15 cellular contexts compared by ENCODE assay signal in genomic region chr13:21077360-21078353, GRCh38. TPM values are rescaled to one million over a fixed set of nuclear protein-coding genes. Genes with fewer than 3 reads are reported as not detected.
DNase-seq lines count a peak whose midpoint lies in the region; ATAC-seq, FAIRE-seq and TF ChIP-seq lines count a peak whose summit lies in the region.
"Had no signal": no experiment of that assay in that cellular context is flagged by ENCODE, and none has a peak within 500 bp of the region (broad histone marks: within the 10 kb centered on the region; RNA-seq: fewer than 3 reads in every experiment).

No MANE protein-coding gene starts in this region.

- POLR2A ChIA-PET in CD4-positive, alpha-beta memory T cell (lab: Charles Lee; ENCODE audit: partially characterized antibody), result no interaction called here
- POLR2A ChIA-PET in naive thymus-derived CD4-positive, alpha-beta T cell (lab: Charles Lee), result interaction anchor here (1.1 kb wide), 1 partner anchor 9 kb away, joined by 4 read pairs; no protein-coding TSS in a partner anchor
- POLR2A ChIA-PET in PC-3 (lab: Charles Lee; ENCODE audit: unreplicated experiment), result no interaction called here

- no peak for DNase-seq in CD4-positive, alpha-beta memory T cell
- DNase-seq in activated T-helper 1 cell treated with anti-CD3 and anti-CD28 coated beads, Interleukin-12 subunit alpha, Interleukin-12 subunit beta, Interleukin-2, Interleukin-4 antibody, amounts not matched to agents 30 ng/mL and 10 ng/mL and 1 ng/mL, durations not matched to agents 14 hours and 24 hours and 36 hours (ENCODE audit: low spot score), result no peak
- no peak for DNase-seq in naive thymus-derived CD4-positive, alpha-beta T cell
- no peak for DNase-seq in PC-3
- DNase-seq in HTR-8/SVneo (ENCODE audit: insufficient read length, low spot score), result no peak
- DNase-seq in H54 (ENCODE audit: insufficient read length, low spot score), result no peak
- DNase-seq: DMS53; effector CD8-positive, alpha-beta T cell; small intestine; SW 1271; WERI-Rb-1 had no signal

- intact Hi-C loops in CD4-positive, alpha-beta memory T cell (cut with micrococcal nuclease), result no loop called here
- intact Hi-C loops in activated T-helper 1 cell treated with anti-CD3 and anti-CD28 coated beads, Interleukin-12 subunit alpha, Interleukin-12 subunit beta, Interleukin-2, Interleukin-4 antibody, amounts not matched to agents 30 ng/mL and 10 ng/mL and 1 ng/mL, durations not matched to agents 14 hours and 24 hours and 36 hours (cut with micrococcal nuclease), result loop anchor here (10.0 kb wide), 1 partner anchor 133 kb away; no protein-coding TSS in a partner anchor
- intact Hi-C loops in naive thymus-derived CD4-positive, alpha-beta T cell (cut with micrococcal nuclease), result loop anchor here in 1 of 2 donors (5.0 kb wide), 1 partner anchor 60 kb away; no protein-coding TSS in a partner anchor
- intact Hi-C loops in PC-3 (cut with micrococcal nuclease), result no loop called here

- H3K9me2 ChIP-seq in PC-3 (replicated peaks; ENCODE audit: low read length), result no peaks in the 10 kb centered on the region

- H3F3A ChIP-seq in PC-3 (ENCODE audit: low read length, unreplicated experiment), result no peaks in the 10 kb centered on the region

- H3K9me3 Mint-ChIP-seq in CD4-positive, alpha-beta memory T cell, result no peaks in the 10 kb centered on the region
- H3K9me3 Mint-ChIP-seq in activated T-helper 1 cell treated with anti-CD3 and anti-CD28 coated beads, Interleukin-12 subunit alpha, Interleukin-12 subunit beta, Interleukin-2, Interleukin-4 antibody, amounts not matched to agents 30 ng/mL and 10 ng/mL and 1 ng/mL, durations not matched to agents 14 hours and 24 hours and 36 hours, result no peaks in the 10 kb centered on the region
- peaks cover 0 to 2% (median 0%) of the 10 kb centered on the region in 11 donors for H3K9me3 Mint-ChIP-seq in naive thymus-derived CD4-positive, alpha-beta T cell

- ATAC-seq in naive thymus-derived CD4-positive, alpha-beta T cell, result no peak
- no peak for ATAC-seq in PC-3

- H3K4me1 ChIP-seq in BLaER1 treated with 17β-estradiol and CSF1 and Interleukin-3, amounts not matched to agents 10 nM and 100 nM, result peaks cover 28 to 72% (median 50%) of the 10 kb centered on the region in 10 experiments
- H3K4me1 ChIP-seq in CD4-positive, alpha-beta memory T cell (ENCODE audit: insufficient read depth, low read length), result peaks cover 15% of the 10 kb centered on the region
- peaks cover 6 to 12% of the 10 kb centered on the region in 2 donors for H3K4me1 ChIP-seq in naive thymus-derived CD4-positive, alpha-beta T cell (ENCODE audit: control insufficient read depth in 2 of 2, insufficient read depth in 2 of 2, low read length in 2 of 2)
- peaks cover 15% of the 10 kb centered on the region; the same call in 1 of the 2 replicates for H3K4me1 ChIP-seq in PC-3 (ENCODE audit: insufficient read depth, low read length)

- H3K27me3 ChIP-seq in BLaER1 treated with 17β-estradiol and CSF1 and Interleukin-3, amounts not matched to agents 10 nM and 100 nM, result no peaks in the 10 kb centered on the region
- no peaks in the 10 kb centered on the region for H3K27me3 ChIP-seq in CD4-positive, alpha-beta memory T cell (ENCODE audit: insufficient read depth, low read length)
- H3K27me3 ChIP-seq in naive thymus-derived CD4-positive, alpha-beta T cell (ENCODE audit: control insufficient read depth in 2 of 2, insufficient read depth in 2 of 2, low read length in 2 of 2), result no peaks in the 10 kb centered on the region
- no peaks in the 10 kb centered on the region for H3K27me3 ChIP-seq in PC-3 (ENCODE audit: low read length)
- H3K27me3 ChIP-seq: BLaER1, tibial nerve had no signal

- CTCF ChIA-PET in CD4-positive, alpha-beta memory T cell (lab: Charles Lee; ENCODE audit: partially characterized antibody), result interaction anchor here (1.0 kb wide), 1 partner anchor 399 kb away, joined by 3 read pairs; no protein-coding TSS in a partner anchor
- CTCF ChIA-PET in naive thymus-derived CD4-positive, alpha-beta T cell (lab: Charles Lee), result no interaction called here
- CTCF ChIA-PET in PC-3 (lab: Charles Lee), result interaction anchor here (0.6 kb wide), 1 partner anchor 103 kb away, joined by 4 read pairs; no protein-coding TSS in a partner anchor

- H3K27me3 Mint-ChIP-seq in CD4-positive, alpha-beta memory T cell, result peaks cover 8 to 15% of the 10 kb centered on the region in 2 donors
- H3K27me3 Mint-ChIP-seq in activated T-helper 1 cell treated with anti-CD3 and anti-CD28 coated beads, Interleukin-12 subunit alpha, Interleukin-12 subunit beta, Interleukin-2, Interleukin-4 antibody, amounts not matched to agents 30 ng/mL and 10 ng/mL and 1 ng/mL, durations not matched to agents 14 hours and 24 hours and 36 hours (ENCODE audit: insufficient read depth), result peaks cover 9% of the 10 kb centered on the region
- H3K27me3 Mint-ChIP-seq in naive thymus-derived CD4-positive, alpha-beta T cell, result peaks cover 5 to 21% (median 11%) of the 10 kb centered on the region in 5 donors

- H3K36me3 ChIP-seq in BLaER1 treated with 17β-estradiol and CSF1 and Interleukin-3, amounts not matched to agents 10 nM and 100 nM, result no peaks in the 10 kb centered on the region
- H3K36me3 ChIP-seq in CD4-positive, alpha-beta memory T cell (ENCODE audit: insufficient read depth, low read length), result no peaks in the 10 kb centered on the region
- no peaks in the 10 kb centered on the region for H3K36me3 ChIP-seq in naive thymus-derived CD4-positive, alpha-beta T cell (ENCODE audit: control insufficient read depth in 2 of 3, insufficient read depth in 3 of 3, low read length in 3 of 3)
- H3K36me3 ChIP-seq in PC-3 (ENCODE audit: low read depth, low read length), result no peaks in the 10 kb centered on the region
- H3K36me3 ChIP-seq: BLaER1, tibial nerve, WERI-Rb-1 had no signal

- no peaks in the 10 kb centered on the region for H3K79me2 ChIP-seq in PC-3 (ENCODE audit: low read length)

- peak overlapping the region in 10 of 11 experiments; percentile 53 to 90 (median 72); a peak in 10 of 22 replicates for H3K27ac ChIP-seq in BLaER1 treated with 17β-estradiol and CSF1 and Interleukin-3, amounts not matched to agents 10 nM and 100 nM
- no peak overlapping the region for H3K27ac ChIP-seq in CD4-positive, alpha-beta memory T cell (ENCODE audit: low read depth, low read length)
- no peak overlapping the region for H3K27ac ChIP-seq in naive thymus-derived CD4-positive, alpha-beta T cell (ENCODE audit: low read depth, low read length)
- H3K27ac ChIP-seq in PC-3 (ENCODE audit: low read length), result no peak overlapping the region
- H3K27ac ChIP-seq: BLaER1, WERI-Rb-1 had no signal

- H3K9ac ChIP-seq in BLaER1 treated with 17β-estradiol and CSF1 and Interleukin-3, amounts not matched to agents 10 nM and 100 nM, result peak overlapping the region in 1 of 11 experiments; percentile 15; a peak in 2 of 22 replicates
- H3K9ac ChIP-seq in PC-3 (ENCODE audit: low read length), result no peak overlapping the region
- H3K9ac ChIP-seq: BLaER1 had no signal

- H3K4me1 Mint-ChIP-seq in CD4-positive, alpha-beta memory T cell, result peaks cover 10 to 16% (median 15%) of the 10 kb centered on the region in 4 donors
- peaks cover 14% of the 10 kb centered on the region for H3K4me1 Mint-ChIP-seq in activated T-helper 1 cell treated with anti-CD3 and anti-CD28 coated beads, Interleukin-12 subunit alpha, Interleukin-12 subunit beta, Interleukin-2, Interleukin-4 antibody, amounts not matched to agents 30 ng/mL and 10 ng/mL and 1 ng/mL, durations not matched to agents 14 hours and 24 hours and 36 hours (ENCODE audit: low read depth)
- peaks cover 13 to 19% (median 16%) of the 10 kb centered on the region in 7 donors for H3K4me1 Mint-ChIP-seq in naive thymus-derived CD4-positive, alpha-beta T cell

- TF ChIP-seq CTCF in PC-3 (conservative IDR thresholded peaks at IDR 0.05; ENCODE audit: low read depth, low read length), result no peak

- H2AFZ ChIP-seq in PC-3 (ENCODE audit: low read length), result no peak overlapping the region

- H4K20me1 ChIP-seq in BLaER1 treated with 17β-estradiol and CSF1 and Interleukin-3, amounts not matched to agents 10 nM and 100 nM, result no peaks in the 10 kb centered on the region
- H4K20me1 ChIP-seq in PC-3 (ENCODE audit: low read length), result no peaks in the 10 kb centered on the region
- H4K20me1 ChIP-seq: BLaER1 had no signal

- FAIRE-seq in HTR-8/SVneo (lab: Jason Lieb, UNC) (no peak), H54 (lab: Jason Lieb, UNC) (no peak)
- FAIRE-seq: small intestine had no signal

- H3K27ac Mint-ChIP-seq in CD4-positive, alpha-beta memory T cell, result peak overlapping the region in 1 of 7 donors; percentile 80
- H3K27ac Mint-ChIP-seq in activated T-helper 1 cell treated with anti-CD3 and anti-CD28 coated beads, Interleukin-12 subunit alpha, Interleukin-12 subunit beta, Interleukin-2, Interleukin-4 antibody, amounts not matched to agents 30 ng/mL and 10 ng/mL and 1 ng/mL, durations not matched to agents 14 hours and 24 hours and 36 hours, result no peak overlapping the region
- peak overlapping the region in 2 of 9 donors; percentile 18 to 75 for H3K27ac Mint-ChIP-seq in naive thymus-derived CD4-positive, alpha-beta T cell

- peak overlapping the region in 7 of 8 donors; percentile 22 to 78 (median 53) for H3K4me3 Mint-ChIP-seq in CD4-positive, alpha-beta memory T cell
- H3K4me3 Mint-ChIP-seq in activated T-helper 1 cell treated with anti-CD3 and anti-CD28 coated beads, Interleukin-12 subunit alpha, Interleukin-12 subunit beta, Interleukin-2, Interleukin-4 antibody, amounts not matched to agents 30 ng/mL and 10 ng/mL and 1 ng/mL, durations not matched to agents 14 hours and 24 hours and 36 hours, result peak overlapping the region; percentile 48
- peak overlapping the region; percentile 28 to 85 (median 69) for H3K4me3 Mint-ChIP-seq in naive thymus-derived CD4-positive, alpha-beta T cell

- no TSS peak for BruUV-seq in PC-3 (replicated peaks; lab: Mats Ljungman, UMichigan)

- no peaks in the 10 kb centered on the region for H3K9me3 ChIP-seq in BLaER1 treated with 17β-estradiol and CSF1 and Interleukin-3, amounts not matched to agents 10 nM and 100 nM (replicated peaks in 1 of 11)
- H3K9me3 ChIP-seq in CD4-positive, alpha-beta memory T cell (ENCODE audit: control insufficient read depth in 1 of 2, low read length in 2 of 2), result no peaks in the 10 kb centered on the region
- no peaks in the 10 kb centered on the region for H3K9me3 ChIP-seq in naive thymus-derived CD4-positive, alpha-beta T cell (ENCODE audit: control insufficient read depth in 2 of 3, low read length in 3 of 3)
- no peaks in the 10 kb centered on the region for H3K9me3 ChIP-seq in PC-3 (ENCODE audit: low read length)
- H3K9me3 ChIP-seq: BLaER1, tibial nerve had no signal

- TF ChIP-seq POLR2A in H54 (IDR thresholded peaks at IDR 0.05; ENCODE audit: low read depth, low read length), result no peak

- H3K4me3 ChIP-seq in BLaER1 treated with 17β-estradiol and CSF1 and Interleukin-3, amounts not matched to agents 10 nM and 100 nM, result no peak overlapping the region
- no peak overlapping the region for H3K4me3 ChIP-seq in CD4-positive, alpha-beta memory T cell (ENCODE audit: low read length in 2 of 2)
- no peak overlapping the region for H3K4me3 ChIP-seq in naive thymus-derived CD4-positive, alpha-beta T cell (ENCODE audit: low read length)
- no peak overlapping the region for H3K4me3 ChIP-seq in PC-3 (ENCODE audit: low read length)
- H3K4me3 ChIP-seq: BLaER1, tibial nerve had no signal

- H3K4me2 ChIP-seq in BLaER1 treated with 17β-estradiol and CSF1 and Interleukin-3, amounts not matched to agents 10 nM and 100 nM, result peak overlapping the region in 8 of 11 experiments; percentile 1 to 70 (median 54); a peak in 12 of 22 replicates
- H3K4me2 ChIP-seq in PC-3 (ENCODE audit: low read length), result no peak overlapping the region

- H3K36me3 Mint-ChIP-seq in CD4-positive, alpha-beta memory T cell, result no peaks in the 10 kb centered on the region
- H3K36me3 Mint-ChIP-seq in activated T-helper 1 cell treated with anti-CD3 and anti-CD28 coated beads, Interleukin-12 subunit alpha, Interleukin-12 subunit beta, Interleukin-2, Interleukin-4 antibody, amounts not matched to agents 30 ng/mL and 10 ng/mL and 1 ng/mL, durations not matched to agents 14 hours and 24 hours and 36 hours (ENCODE audit: low read depth), result peaks cover 1% of the 10 kb centered on the region
- no peaks in the 10 kb centered on the region for H3K36me3 Mint-ChIP-seq in naive thymus-derived CD4-positive, alpha-beta T cell
- H3K36me3 Mint-ChIP-seq: IgD-negative memory B cell had no signal

RNA-seq across cellular contexts. Expression of gene LATS2, which starts 16.3 kb away (rescaled TPM):
- 1 to 10 TPM; 3.4 to 4.5 TPM for total RNA-seq in CD4-positive, alpha-beta memory T cell
- under 1 TPM in 1 of 2 donors, not detected in 1; 0.25 TPM for polyA plus RNA-seq in CD4-positive, alpha-beta memory T cell
- 2.2 and 2.5 TPM in 2 replicates for total RNA-seq in activated T-helper 1 cell treated with anti-CD3 and anti-CD28 coated beads, Interleukin-12 subunit alpha, Interleukin-12 subunit beta, Interleukin-2, Interleukin-4 antibody, amounts not matched to agents 30 ng/mL and 10 ng/mL and 1 ng/mL, durations not matched to agents 14 hours and 24 hours and 36 hours
- total RNA-seq in naive thymus-derived CD4-positive, alpha-beta T cell, result 10 to 100 TPM in 1 of 5 experiments, 1 to 10 TPM in 4; 1.3 to 11.9 (median 2.3) TPM
- polyA plus RNA-seq in naive thymus-derived CD4-positive, alpha-beta T cell, result not detected
- total RNA-seq in PC-3 (2014; rRNA removed), result 11.0 and 11.1 TPM in 2 replicates

Comparison
In these comparisons a context has a peak if more than half of its experiments do, and no peak if none do; other contexts are left out.
1. H3K27ac ChIP-seq: peak in BLaER1 treated with 17β-estradiol and CSF1 and Interleukin-3, amounts not matched to agents 10 nM and 100 nM (10 of 11); none in CD4-positive, alpha-beta memory T cell (single experiment), naive thymus-derived CD4-positive, alpha-beta T cell (single experiment) and PC-3 (single experiment).
2. Peak in every context shown above with its lines, with median percentiles within 50 percentile points of each other: H3K4me3 Mint-ChIP-seq.